In the genomic region with DNA sequence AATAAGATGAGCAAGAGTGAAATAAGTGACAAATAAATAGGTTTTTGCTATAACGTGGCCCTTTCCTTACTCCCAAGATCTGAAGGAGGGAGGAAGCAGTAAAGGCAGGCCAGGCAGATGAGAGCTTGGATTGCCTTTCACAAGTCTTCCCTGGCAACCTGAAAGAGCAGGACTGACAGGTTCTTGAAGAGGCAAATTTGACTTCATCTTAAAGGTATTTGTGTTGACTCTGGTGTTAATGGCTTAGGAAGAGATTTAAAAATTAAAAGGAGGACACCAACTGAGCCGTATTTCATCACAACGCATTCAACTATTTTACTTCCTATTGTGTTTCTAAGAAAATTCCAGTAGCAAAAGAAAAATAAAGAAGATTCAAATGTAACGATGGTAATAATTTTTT, we compare ENCODE assay signal across 1 cellular context.
TF ChIP-seq lines count a peak whose summit lies in the region.

No MANE protein-coding gene starts in this region.

TF ChIP-seq in K562, 482 proteins besides CTCF, POLR2A, EP300 and RAD21:
- TF ChIP-seq NBN (IDR thresholded peaks at IDR 0.05; ENCODE audit: low read depth) = no peak
- TF ChIP-seq TBP (optimal IDR thresholded peaks at IDR 0.05; ENCODE audit: low read depth, low read length) = no peak
- no peak for TF ChIP-seq ZNF384 (IDR thresholded peaks at IDR 0.05; ENCODE audit: low read depth, low read length)
- TF ChIP-seq FOXP1 (CRISPR knock-in tag; IDR thresholded peaks at IDR 0.05) = no peak
- no peak for TF ChIP-seq HDAC6 (IDR thresholded peaks at IDR 0.05; ENCODE audit: low read depth, low read length)
- TF ChIP-seq ETV6 (IDR thresholded peaks at IDR 0.05; ENCODE audit: borderline replicate concordance in 1 of 2, low read depth in 2 of 2, low read length in 1 of 2) = no peak
- no peak for TF ChIP-seq ETV6 (CRISPR knock-in tag; IDR thresholded peaks at IDR 0.05; ENCODE audit: borderline replicate concordance)
